1 cellular context compared by ENCODE assay signal in genomic region chr20:3925899-3926638, GRCh38.
A peak's percentile ranks its signal among the peaks of the same experiment; 100 is the strongest.
TF ChIP-seq lines count a peak whose summit lies in the region.

No MANE protein-coding gene starts in this region.

TF ChIP-seq in GM12878, 131 proteins besides CTCF, POLR2A, EP300 and RAD21 (continued from another document):
- no peak for TF ChIP-seq POLR2AphosphoS2 (IDR thresholded peaks at IDR 0.05; ENCODE audit: low read depth, low read length)
- TF ChIP-seq BCL3 (IDR thresholded peaks at IDR 0.05; ENCODE audit: borderline replicate concordance, insufficient read depth, low read depth, low read length, poor library complexity, severe bottlenecking), result peak; percentile 18
- TF ChIP-seq USF2 (IDR thresholded peaks at IDR 0.05; ENCODE audit: borderline replicate concordance, low read depth, low read length), result no peak
- TF ChIP-seq NRF1 (conservative IDR thresholded peaks at IDR 0.05; ENCODE audit: low read depth, low read length), result no peak
- no peak for TF ChIP-seq HSF1 (IDR thresholded peaks at IDR 0.05; ENCODE audit: low read depth, low read length)
- no peak for TF ChIP-seq MXI1 (IDR thresholded peaks at IDR 0.05; ENCODE audit: low read depth, low read length)
- TF ChIP-seq POU2F2 (IDR thresholded peaks at IDR 0.05; ENCODE audit: borderline replicate concordance, low read depth, low read length), result 0 out of 3 replicates have a peak, but pooled peaks have one; percentile 7
- TF ChIP-seq CREB1 (IDR thresholded peaks at IDR 0.05; ENCODE audit: low read depth), result no peak
- no peak for TF ChIP-seq ZNF24 (IDR thresholded peaks at IDR 0.05)
